ENCODE assay signal across 2 cellular contexts in genomic region chr16:28118636-28119035, GRCh38.
TF ChIP-seq lines count a peak whose summit lies in the region.

No MANE protein-coding gene starts in this region.

TF ChIP-seq in IMR-90, 13 proteins besides CTCF, POLR2A, EP300 and RAD21:
- TF ChIP-seq USF2 (IDR thresholded peaks at IDR 0.05; ENCODE audit: low read depth, low read length) = no peak
- no peak for TF ChIP-seq SMC3 (IDR thresholded peaks at IDR 0.05; ENCODE audit: low read depth, low read length)
- TF ChIP-seq MAZ (IDR thresholded peaks at IDR 0.05; ENCODE audit: borderline replicate concordance, low read depth, low read length) = no peak
- 0 out of 2 replicates have a peak, but pooled peaks have one; percentile 64 for TF ChIP-seq MAFK (IDR thresholded peaks at IDR 0.05; ENCODE audit: low read depth, low read length)

TF ChIP-seq in K562, 482 proteins besides CTCF, POLR2A, EP300 and RAD21:
- no peak for TF ChIP-seq PHF8 (IDR thresholded peaks at IDR 0.05; ENCODE audit: borderline replicate concordance, low read length)
- TF ChIP-seq C11orf30 (IDR thresholded peaks at IDR 0.05; ENCODE audit: low read depth) = peak; percentile 69
- no peak for TF ChIP-seq SRSF3 (IDR thresholded peaks at IDR 0.05; ENCODE audit: insufficient read depth, low read length)
- no peak for TF ChIP-seq SMAD2 (IDR thresholded peaks at IDR 0.05; ENCODE audit: low read depth, low read length)
- peak; percentile 42 for TF ChIP-seq MAFF (IDR thresholded peaks at IDR 0.05; ENCODE audit: low read length)
- peak; percentile 62 for TF ChIP-seq MAFG (tag; conservative IDR thresholded peaks at IDR 0.05)
- peak; percentile 56; the same call in 1 of the 2 replicates for TF ChIP-seq MAFK (IDR thresholded peaks at IDR 0.05; ENCODE audit: low read length)
- peak; percentile 67 for TF ChIP-seq ZNF316 (IDR thresholded peaks at IDR 0.05)
